ENCODE assay signal across 9 cellular contexts in the genomic region with DNA sequence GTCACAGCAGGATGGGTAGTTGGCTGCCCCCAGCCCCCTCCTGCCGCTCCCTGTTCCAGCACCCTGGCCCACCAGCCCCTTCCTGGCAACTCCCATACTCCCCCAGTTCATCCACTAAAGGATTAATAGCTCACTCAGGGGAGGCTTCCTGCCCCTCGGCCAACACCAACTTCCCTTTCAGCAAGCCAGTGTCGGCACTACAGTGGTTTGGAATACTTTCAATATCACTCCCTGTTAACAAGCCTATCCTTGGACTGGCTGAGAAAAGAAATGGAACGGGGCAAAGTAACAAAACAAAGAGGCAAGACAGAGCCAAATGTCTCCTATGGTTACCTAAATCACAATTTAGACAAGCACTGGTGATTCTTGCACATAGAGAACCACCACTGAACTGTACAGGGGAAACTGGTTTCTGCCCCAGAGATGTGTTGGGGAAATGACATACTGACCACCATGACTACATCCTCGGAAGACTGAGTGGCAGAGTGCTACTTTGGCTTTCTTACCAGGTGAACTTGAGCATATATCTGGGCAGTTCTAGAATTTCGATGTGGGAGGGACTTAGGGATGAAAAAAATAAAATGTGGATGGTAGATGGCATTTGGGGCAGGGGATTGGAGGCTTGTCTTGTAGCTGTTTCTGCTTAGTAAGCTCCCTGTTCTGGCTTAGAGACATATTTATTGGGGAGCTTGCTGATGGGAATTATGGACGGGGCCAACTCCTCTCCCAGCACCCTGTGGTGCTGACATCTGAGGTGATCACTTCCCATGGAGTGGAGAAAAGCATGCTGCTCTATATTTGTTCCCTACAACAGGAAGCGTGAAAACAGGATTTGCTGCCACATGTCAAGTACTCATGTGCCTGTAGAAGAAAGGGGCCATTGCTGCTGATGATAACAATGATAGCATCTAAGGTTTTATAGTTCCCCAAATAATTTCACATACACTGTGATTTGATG. TPM values are rescaled to one million over a fixed set of nuclear protein-coding genes. Genes with fewer than 3 reads are reported as not detected.
DNase-seq lines count a peak whose midpoint lies in the region; ATAC-seq and TF ChIP-seq lines count a peak whose summit lies in the region.
"Had no signal": no experiment of that assay in that cellular context is flagged by ENCODE, and none has a peak within 500 bp of the region (broad histone marks: within the 10 kb centered on the region; RNA-seq: fewer than 3 reads in every experiment).

No MANE protein-coding gene starts in this region.

- peak overlapping the region; percentile 95 for H3K27ac ChIP-seq in brain microvascular endothelial cell
- peak overlapping the region; percentile 100 for H3K27ac ChIP-seq in mesenchymal stem cell (ENCODE audit: low read length, poor library complexity, severe bottlenecking)
- no peak overlapping the region for H3K27ac ChIP-seq in CD4-positive, alpha-beta T cell (ENCODE audit: low read depth, low read length)
- no peak overlapping the region for H3K27ac ChIP-seq in GM23338 (ENCODE audit: low read depth)

- H3K4me1 ChIP-seq in mesenchymal stem cell (ENCODE audit: control insufficient read depth, insufficient read depth, low read depth, low read length) = peaks cover 36% of the 10 kb centered on the region
- H3K4me1 ChIP-seq in GM23338 (ENCODE audit: insufficient read depth) = peaks cover 11% of the 10 kb centered on the region; the same call in 1 of the 2 replicates

- in situ Hi-C loops in brain microvascular endothelial cell (cut with HindIII; ENCODE audit: low pct_ligation_motif_present, low sequenced_read_pairs) = no loop called here

- peak overlapping the region; percentile 39 to 88 for H3K4ac ChIP-seq in mesenchymal stem cell (ENCODE audit: low read depth in 1 of 2, low read length in 2 of 2)

- H2AK5ac ChIP-seq in mesenchymal stem cell (ENCODE audit: low read length, severe bottlenecking) = peak overlapping the region; percentile 100

- no peak for TF ChIP-seq POLR2A in GM18505 (IDR thresholded peaks at IDR 0.05; ENCODE audit: borderline replicate concordance, extremely low read depth, insufficient read depth, insufficient read length)

- no peak overlapping the region for H3K4me3 Mint-ChIP-seq in CD4-positive, alpha-beta T cell
- H3K4me3 Mint-ChIP-seq in GM23338 = no peak overlapping the region

- no peaks in the 10 kb centered on the region for H3K27me3 Mint-ChIP-seq in CD4-positive, alpha-beta T cell
- H3K27me3 Mint-ChIP-seq in GM23338 (ENCODE audit: insufficient read depth, low read depth, poor library complexity) = peaks cover 12% of the 10 kb centered on the region

- intact Hi-C loops in Right ventricle myocardium inferior (cut with DNase I) = no loop called here
- intact Hi-C loops in cardiac septum (cut with DNase I) = loop anchor here (10.0 kb wide), 1 partner anchor 410 kb away; the partner anchor contains the start of gene FBXO28
- intact Hi-C loops in CD4-positive, alpha-beta T cell (cut with DNase I, micrococcal nuclease) = no loop called here

- H2BK15ac ChIP-seq in mesenchymal stem cell (ENCODE audit: low read depth, poor library complexity, severe bottlenecking) = peak overlapping the region; percentile 99

- no peaks in the 10 kb centered on the region for H3K9me3 ChIP-seq in mesenchymal stem cell (ENCODE audit: control insufficient read depth, low read length)
- H3K9me3 ChIP-seq in CD4-positive, alpha-beta T cell (ENCODE audit: control insufficient read depth, low read length) = no peaks in the 10 kb centered on the region

- peaks cover 4% of the 10 kb centered on the region for H3K4me1 Mint-ChIP-seq in CD4-positive, alpha-beta T cell (ENCODE audit: low read depth)
- peaks cover 28% of the 10 kb centered on the region for H3K4me1 Mint-ChIP-seq in GM23338

- POLR2A ChIA-PET in CD4-positive, alpha-beta T cell (lab: Charles Lee) = no interaction called here

- H2BK12ac ChIP-seq in mesenchymal stem cell (ENCODE audit: low read length in 2 of 2) = peak overlapping the region; percentile 89 to 98

- H3K9ac ChIP-seq in mesenchymal stem cell (ENCODE audit: low read length) = peak overlapping the region; percentile 83

- peak overlapping the region; percentile 71 for H4K8ac ChIP-seq in mesenchymal stem cell (ENCODE audit: low read length)

- H3K4me3 ChIP-seq in brain microvascular endothelial cell (ENCODE audit: low read depth, low read length) = no peak overlapping the region
- H3K4me3 ChIP-seq in mesenchymal stem cell (ENCODE audit: insufficient read depth in 1 of 2, low read depth in 1 of 2, low read length in 2 of 2) = peak overlapping the region in 1 of 2 experiments; percentile 52
- no peak overlapping the region for H3K4me3 ChIP-seq in GM23338

- peak; percentile 56 for ATAC-seq in Right ventricle myocardium inferior
- no peak for ATAC-seq in CD4-positive, alpha-beta T cell (ENCODE audit: poor library complexity)
- ATAC-seq in GM18505 (IDR thresholded peaks at IDR 0.05; ENCODE audit: unreplicated experiment) = no peak
- no peak for ATAC-seq in GM23338

- peak overlapping the region; percentile 71 to 74 for H3K18ac ChIP-seq in mesenchymal stem cell (ENCODE audit: low read depth in 1 of 2, low read length in 2 of 2)

- no peak overlapping the region for H3K27ac Mint-ChIP-seq in CD4-positive, alpha-beta T cell
- no peak overlapping the region for H3K27ac Mint-ChIP-seq in GM23338

- H3F3A ChIP-seq in GM23338 (replicated peaks; ENCODE audit: low read depth) = no peaks in the 10 kb centered on the region

- CTCF ChIA-PET in CD4-positive, alpha-beta T cell (lab: Charles Lee) = interaction anchor here (1.1 to 1.2 kb wide), 2 partner anchors 13 to 44 kb away, joined by 3 read pairs; no protein-coding TSS in a partner anchor

- DNase-seq in Right ventricle myocardium inferior (ENCODE audit: missing footprints) (no peak), cardiac septum (ENCODE audit: low spot score) (no peak), brain microvascular endothelial cell (no peak), mesenchymal stem cell (peak; percentile 47), GM23338 (ENCODE audit: low spot score) (no peak), amygdala (lab: John Stamatoyannopoulos, UW) (no peak)
- DNase-seq in CD4-positive, alpha-beta T cell = no peak
- DNase-seq: activated CD4-positive, alpha-beta T cell treated with anti-CD3 and anti-CD28 coated beads for 1 hour had no signal

- H3K36me3 ChIP-seq in brain microvascular endothelial cell (replicated peaks) (no peaks in the 10 kb centered on the region), mesenchymal stem cell (ENCODE audit: control insufficient read depth in 1 of 2, insufficient read depth in 2 of 2, low read depth in 1 of 2, low read length in 2 of 2) (no peaks in the 10 kb centered on the region), GM23338 (ENCODE audit: insufficient read depth) (no peaks in the 10 kb centered on the region)

- H3K36me3 Mint-ChIP-seq in CD4-positive, alpha-beta T cell (ENCODE audit: low read depth) = no peaks in the 10 kb centered on the region
- no peaks in the 10 kb centered on the region; the same call in 2 of the 3 replicates for H3K36me3 Mint-ChIP-seq in GM23338 (ENCODE audit: low read depth)

- WGBS in mesenchymal stem cell = 63% methylated on average over 7 of the region's 8 CpGs

- peak overlapping the region; percentile 87 for H2BK120ac ChIP-seq in mesenchymal stem cell (ENCODE audit: low read depth, low read length)

- H3K79me2 ChIP-seq in GM23338 (replicated peaks; ENCODE audit: insufficient read depth) = no peaks in the 10 kb centered on the region

- H4K91ac ChIP-seq in mesenchymal stem cell (ENCODE audit: low read length) = peak overlapping the region; percentile 88

- peak overlapping the region; percentile 67 for H2BK5ac ChIP-seq in mesenchymal stem cell (ENCODE audit: low read depth, low read length, poor library complexity, severe bottlenecking)

- no peaks in the 10 kb centered on the region for H3K9me3 Mint-ChIP-seq in CD4-positive, alpha-beta T cell
- H3K9me3 Mint-ChIP-seq in GM23338 = no peaks in the 10 kb centered on the region

- H3K14ac ChIP-seq in mesenchymal stem cell (ENCODE audit: low read length in 2 of 2) = peak overlapping the region in 1 of 2 experiments; percentile 9

- H4K20me1 ChIP-seq in GM23338 (replicated peaks; ENCODE audit: insufficient read depth) = no peaks in the 10 kb centered on the region

- no peaks in the 10 kb centered on the region for H3K9me2 ChIP-seq in GM23338 (ENCODE audit: insufficient read depth)

- no peak overlapping the region for H3K4me2 ChIP-seq in mesenchymal stem cell (ENCODE audit: low read length, poor library complexity, severe bottlenecking)
- no peak overlapping the region for H3K4me2 ChIP-seq in GM23338

- H2AFZ ChIP-seq in mesenchymal stem cell (ENCODE audit: low read depth, low read length) (no peak overlapping the region), GM23338 (no peak overlapping the region)

- TF ChIP-seq CTCF in brain microvascular endothelial cell (IDR thresholded peaks at IDR 0.05; ENCODE audit: low read depth, low read length, missing control alignments) = no peak
- no peak for TF ChIP-seq CTCF in CD4-positive, alpha-beta T cell (IDR thresholded peaks at IDR 0.05)
- TF ChIP-seq CTCF in GM23338 (conservative IDR thresholded peaks at IDR 0.05; ENCODE audit: low read depth in 2 of 2) = no peak

- H3K79me1 ChIP-seq in mesenchymal stem cell (replicated peaks; ENCODE audit: low read length, poor library complexity, severe bottlenecking) = peaks cover 4% of the 10 kb centered on the region

- no peak overlapping the region for H3K23ac ChIP-seq in mesenchymal stem cell (ENCODE audit: low read length in 2 of 2)

- H3K27me3 ChIP-seq in brain microvascular endothelial cell (replicated peaks) (no peaks in the 10 kb centered on the region), mesenchymal stem cell (ENCODE audit: control insufficient read depth in 1 of 2, insufficient read depth in 1 of 2, low read length in 2 of 2) (no peaks in the 10 kb centered on the region), GM23338 (ENCODE audit: insufficient read depth) (no peaks in the 10 kb centered on the region; the same call in 1 of the 2 replicates)
- H3K27me3 ChIP-seq in CD4-positive, alpha-beta T cell (ENCODE audit: control insufficient read depth, insufficient read depth, low read length) = no peaks in the 10 kb centered on the region

TF ChIP-seq in GM23338, 12 proteins besides CTCF, POLR2A, EP300 and RAD21 (continues in another document):
- TF ChIP-seq ZNF331 (CRISPR knock-in tag; IDR thresholded peaks at IDR 0.05; ENCODE audit: low read depth) (no peak), EZH2phosphoT487 (IDR thresholded peaks at IDR 0.05; ENCODE audit: unreplicated experiment) (no peak), ZNF114 (CRISPR knock-in tag; IDR thresholded peaks at IDR 0.05) (no peak)

RNA-seq across cellular contexts. Expression of gene CAPN2, which starts 7.1 kb away (rescaled TPM):
- total RNA-seq in Right ventricle myocardium inferior (85.4 TPM), cardiac septum (80.0 TPM)
- polyA plus RNA-seq in mesenchymal stem cell (2013, experiment 1 of 2) = 247 TPM
- polyA plus RNA-seq in mesenchymal stem cell (2013, experiment 2 of 2) = 249 TPM
- 100 to 1,000 TPM; 110 to 114 TPM for total RNA-seq in CD4-positive, alpha-beta T cell
- 17.5 and 17.8 TPM in 2 replicates for total RNA-seq in GM23338 (2014; rRNA removed; shearing (Covaris generic))
- polyA plus RNA-seq in GM23338 (2016; fragmentation: Nextera tagmentation; extraction: Ambion mirVana) = 8.4 and 8.8 TPM in 2 replicates

RNA-seq across cellular contexts. Expression of gene CAPN8, which starts 39.7 kb away (rescaled TPM):
- total RNA-seq in Right ventricle myocardium inferior (not detected), cardiac septum (not detected)
- not detected for polyA plus RNA-seq in mesenchymal stem cell (2013, experiment 1 of 2)
- 0.08 TPM for polyA plus RNA-seq in mesenchymal stem cell (2013, experiment 2 of 2)
- under 1 TPM; 0.27 to 0.34 TPM for total RNA-seq in CD4-positive, alpha-beta T cell
- total RNA-seq in GM23338 (2014; rRNA removed; shearing (Covaris generic)) = not detected in 2 replicates
- polyA plus RNA-seq in GM23338 (2016; fragmentation: Nextera tagmentation; extraction: Ambion mirVana) = not detected in 2 replicates

Comparison
In these comparisons a context has a peak if more than half of its experiments do, and no peak if none do; other contexts are left out.
1. H3K27ac ChIP-seq: peak in brain microvascular endothelial cell (single experiment) and mesenchymal stem cell (single experiment); none in CD4-positive, alpha-beta T cell (single experiment) and GM23338 (single experiment).